11 cellular contexts compared by ENCODE assay signal in genomic region chr1:5481889-5482288, GRCh38.
DNase-seq lines count a peak whose midpoint lies in the region; ATAC-seq and TF ChIP-seq lines count a peak whose summit lies in the region.
"Had no signal": no experiment of that assay in that cellular context is flagged by ENCODE, and none has a peak within 500 bp of the region (broad histone marks: within the 10 kb centered on the region; RNA-seq: fewer than 3 reads in every experiment).

No MANE protein-coding gene starts in this region.

- no peaks in the 10 kb centered on the region for H3K9me3 ChIP-seq in BLaER1
- H3K9me3 ChIP-seq in breast epithelium: no peaks in the 10 kb centered on the region
- H3K9me3 ChIP-seq: right atrium auricular region had no signal

- H3K4me1 Mint-ChIP-seq in activated T-helper 17 cell treated with anti-CD3 and anti-CD28 coated beads, Interleukin-2, amount 50 U/mL, for 72 hours: peaks cover 5% of the 10 kb centered on the region
- H3K4me1 Mint-ChIP-seq in nephron progenitor cell: peaks cover 7% of the 10 kb centered on the region
- H3K4me1 Mint-ChIP-seq: immature natural killer cell had no signal

- H3K36me3 ChIP-seq in BLaER1: no peaks in the 10 kb centered on the region
- H3K36me3 ChIP-seq in breast epithelium: no peaks in the 10 kb centered on the region
- H3K36me3 ChIP-seq: right atrium auricular region had no signal

- peaks cover 12% of the 10 kb centered on the region for H3K4me1 ChIP-seq in BLaER1
- H3K4me1 ChIP-seq in breast epithelium: peaks cover 0 to 10% of the 10 kb centered on the region in 2 donors
- H3K4me1 ChIP-seq: right atrium auricular region had no signal

- H3K36me3 Mint-ChIP-seq in activated T-helper 17 cell treated with anti-CD3 and anti-CD28 coated beads, Interleukin-2, amount 50 U/mL, for 72 hours (ENCODE audit: low read depth): no peaks in the 10 kb centered on the region
- H3K36me3 Mint-ChIP-seq in nephron progenitor cell (ENCODE audit: low read depth): no peaks in the 10 kb centered on the region
- H3K36me3 Mint-ChIP-seq: immature natural killer cell had no signal

- no peak overlapping the region for H3K27ac Mint-ChIP-seq in activated T-helper 17 cell treated with anti-CD3 and anti-CD28 coated beads, Interleukin-2, amount 50 U/mL, for 72 hours
- no peak overlapping the region for H3K27ac Mint-ChIP-seq in nephron progenitor cell
- H3K27ac Mint-ChIP-seq: immature natural killer cell had no signal

- DNase-seq in RPMI8226: peak; percentile 79
- DNase-seq in nephron progenitor cell: peak; percentile 28
- no peak for DNase-seq in breast epithelium (ENCODE audit: low spot score in 2 of 2)
- no peak for DNase-seq in DMS79 (lab: John Stamatoyannopoulos, UW)
- DNase-seq: NCI-H1092 had no signal

- no peaks in the 10 kb centered on the region for H4K20me1 ChIP-seq in BLaER1

- no peak overlapping the region for H3K9ac ChIP-seq in BLaER1

- H3K27ac ChIP-seq in BLaER1: no peak overlapping the region
- no peak overlapping the region for H3K27ac ChIP-seq in breast epithelium
- H3K27ac ChIP-seq: right atrium auricular region had no signal

- peak overlapping the region; percentile 23 for H3K4me2 ChIP-seq in BLaER1

- peak; percentile 48 for ATAC-seq in activated T-helper 17 cell treated with anti-CD3 and anti-CD28 coated beads, Interleukin-2, amount 50 U/mL, for 72 hours (replicated peaks)
- no peak for ATAC-seq in HG02571 (IDR thresholded peaks at IDR 0.05; ENCODE audit: unreplicated experiment)
- no peak for ATAC-seq in GM19328 (IDR thresholded peaks at IDR 0.05; ENCODE audit: unreplicated experiment)

- no peak overlapping the region for H3K4me3 Mint-ChIP-seq in activated T-helper 17 cell treated with anti-CD3 and anti-CD28 coated beads, Interleukin-2, amount 50 U/mL, for 72 hours
- no peak overlapping the region for H3K4me3 Mint-ChIP-seq in nephron progenitor cell

- no peak overlapping the region for H3K4me3 ChIP-seq in BLaER1
- H3K4me3 ChIP-seq in breast epithelium: no peak overlapping the region
- H3K4me3 ChIP-seq: right atrium auricular region had no signal

- peak; percentile 40 for TF ChIP-seq CTCF in nephron progenitor cell (IDR thresholded peaks at IDR 0.05)
- TF ChIP-seq CTCF in breast epithelium (IDR thresholded peaks at IDR 0.05): no peak

- intact Hi-C loops in breast epithelium (cut with DNase I; ENCODE audit: low total_unique reads): loop anchor here (1.0 kb wide), 1 partner anchor 25 kb away; no protein-coding TSS in a partner anchor

- no peak for TF ChIP-seq POLR2A in breast epithelium (IDR thresholded peaks at IDR 0.05)

- H3K27me3 Mint-ChIP-seq in activated T-helper 17 cell treated with anti-CD3 and anti-CD28 coated beads, Interleukin-2, amount 50 U/mL, for 72 hours: no peaks in the 10 kb centered on the region
- H3K27me3 Mint-ChIP-seq in nephron progenitor cell (ENCODE audit: low read depth, poor library complexity): peaks cover 39% of the 10 kb centered on the region

- H3K27me3 ChIP-seq in BLaER1 (no peaks in the 10 kb centered on the region), breast epithelium (peaks cover 0 to 30% of the 10 kb centered on the region in 2 donors)
- H3K27me3 ChIP-seq: right atrium auricular region had no signal

- H3K9me3 Mint-ChIP-seq in activated T-helper 17 cell treated with anti-CD3 and anti-CD28 coated beads, Interleukin-2, amount 50 U/mL, for 72 hours: no peaks in the 10 kb centered on the region
- no peaks in the 10 kb centered on the region for H3K9me3 Mint-ChIP-seq in nephron progenitor cell
- H3K9me3 Mint-ChIP-seq: immature natural killer cell had no signal

Comparison
In these comparisons a context has a peak if more than half of its experiments do, and no peak if none do; other contexts are left out.
1. DNase-seq: peak in RPMI8226 (single experiment) and nephron progenitor cell (single experiment); none in breast epithelium (0 of 2) and DMS79 (single experiment).